ENCODE assay signal across 20 cellular contexts in the genomic region with DNA sequence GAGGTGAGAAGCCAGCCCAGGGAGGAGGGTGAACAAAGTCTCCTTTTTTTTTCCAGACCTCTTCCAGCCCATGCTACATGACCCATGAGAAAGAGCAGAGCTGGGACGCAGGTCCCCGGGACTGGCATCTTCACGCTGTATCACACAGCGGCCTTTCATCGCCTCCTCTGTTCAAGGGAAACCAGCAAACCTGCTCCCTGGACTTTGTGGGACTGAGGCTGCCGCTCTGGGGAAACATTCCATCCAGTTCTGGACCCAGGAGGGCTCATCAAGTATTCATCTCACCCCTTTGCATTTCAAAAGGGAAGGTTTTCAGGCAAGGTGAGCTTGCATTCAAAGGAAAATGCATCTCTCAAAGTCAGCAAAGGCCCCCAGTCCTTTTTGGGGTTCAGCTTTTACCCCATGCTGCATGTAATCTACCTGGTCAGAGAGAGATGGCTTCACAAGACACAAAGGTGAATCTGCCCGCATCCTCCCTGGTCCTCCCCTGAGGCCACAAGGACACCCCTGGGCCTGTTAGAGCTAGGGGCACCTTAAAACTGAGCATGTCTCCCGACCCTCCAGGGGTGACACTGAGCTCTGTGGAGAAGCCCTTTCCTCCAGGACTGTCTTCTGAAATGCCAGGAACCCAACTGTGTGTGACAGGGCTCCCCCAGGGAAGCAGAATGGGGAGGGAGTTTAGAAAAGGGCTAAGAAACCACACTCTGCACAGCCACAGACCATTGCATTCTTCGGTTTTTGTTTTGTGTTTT. TPM values are rescaled to one million over a fixed set of nuclear protein-coding genes. Genes with fewer than 3 reads are reported as not detected.
DNase-seq lines count a peak whose midpoint lies in the region; ATAC-seq and TF ChIP-seq lines count a peak whose summit lies in the region.
"Had no signal": no experiment of that assay in that cellular context is flagged by ENCODE, and none has a peak within 500 bp of the region (broad histone marks: within the 10 kb centered on the region; RNA-seq: fewer than 3 reads in every experiment).

No MANE protein-coding gene starts in this region.

- H4K20me1 ChIP-seq in PC-3 (ENCODE audit: low read length): no peaks in the 10 kb centered on the region

- H3K27ac Mint-ChIP-seq in natural killer cell treated with Interleukin-12 subunit alpha and Interleukin-12 subunit beta and Interleukin-15 and Interleukin-18, amount 100 ng/mL, for 72 hours: no peak overlapping the region
- H3K27ac Mint-ChIP-seq in natural killer cell (no peak overlapping the region), WTC11 (peak overlapping the region; percentile 78)
- no peak overlapping the region for H3K27ac Mint-ChIP-seq in stimulated activated memory B cell treated with anti-CD40 and anti-IgM and Interleukin-4, amounts not matched to agents 10 μg/mL and 1 μg/mL and 100 μg/mL, for 72 hours

- intact Hi-C loops in natural killer cell (cut with micrococcal nuclease): no loop called here
- intact Hi-C loops in PC-3 (cut with micrococcal nuclease): no loop called here

- H3K27me3 Mint-ChIP-seq in natural killer cell treated with Interleukin-12 subunit alpha and Interleukin-12 subunit beta and Interleukin-15 and Interleukin-18, amount 100 ng/mL, for 72 hours: peaks cover 8% of the 10 kb centered on the region in 2 donors
- H3K27me3 Mint-ChIP-seq in natural killer cell (ENCODE audit: low read depth in 2 of 2) (peaks cover 0 to 14% of the 10 kb centered on the region in 2 donors), WTC11 (ENCODE audit: low read depth) (peaks cover 14% of the 10 kb centered on the region)
- H3K27me3 Mint-ChIP-seq in stimulated activated memory B cell treated with anti-CD40 and anti-IgM and Interleukin-4, amounts not matched to agents 10 μg/mL and 1 μg/mL and 100 μg/mL, for 72 hours: no peaks in the 10 kb centered on the region

- no peaks in the 10 kb centered on the region for H3K79me2 ChIP-seq in PC-3 (ENCODE audit: low read length)

- H2AFZ ChIP-seq in PC-3 (ENCODE audit: low read length): no peak overlapping the region

- H3K9me3 Mint-ChIP-seq in natural killer cell treated with Interleukin-12 subunit alpha and Interleukin-12 subunit beta and Interleukin-15 and Interleukin-18, amount 100 ng/mL, for 72 hours: no peaks in the 10 kb centered on the region
- H3K9me3 Mint-ChIP-seq in natural killer cell (no peaks in the 10 kb centered on the region), WTC11 (peaks cover 22% of the 10 kb centered on the region)
- H3K9me3 Mint-ChIP-seq in stimulated activated memory B cell treated with anti-CD40 and anti-IgM and Interleukin-4, amounts not matched to agents 10 μg/mL and 1 μg/mL and 100 μg/mL, for 72 hours: no peaks in the 10 kb centered on the region

- TF ChIP-seq CTCF in natural killer cell (IDR thresholded peaks at IDR 0.05): no peak
- no peak for TF ChIP-seq CTCF in WTC11 (IDR thresholded peaks at IDR 0.05)
- no peak for TF ChIP-seq CTCF in PC-3 (conservative IDR thresholded peaks at IDR 0.05; ENCODE audit: low read depth, low read length)

- H3K4me1 Mint-ChIP-seq in natural killer cell treated with Interleukin-12 subunit alpha and Interleukin-12 subunit beta and Interleukin-15 and Interleukin-18, amount 100 ng/mL, for 72 hours (ENCODE audit: low read depth in 2 of 2): peaks cover 0 to 3% of the 10 kb centered on the region in 2 donors
- H3K4me1 Mint-ChIP-seq in natural killer cell (peaks cover 3 to 10% of the 10 kb centered on the region in 2 donors), WTC11 (peaks cover 54% of the 10 kb centered on the region)
- no peaks in the 10 kb centered on the region for H3K4me1 Mint-ChIP-seq in stimulated activated memory B cell treated with anti-CD40 and anti-IgM and Interleukin-4, amounts not matched to agents 10 μg/mL and 1 μg/mL and 100 μg/mL, for 72 hours
- H3K4me1 Mint-ChIP-seq: CD8-positive, alpha-beta memory T cell had no signal

- H3K4me3 ChIP-seq in iPS-20b (ENCODE audit: low read length) (0 out of 2 replicates have a peak overlapping the region, but pooled peaks have one; percentile 24), PC-3 (ENCODE audit: low read length) (no peak overlapping the region)
- H3K4me3 ChIP-seq: HAP-1 had no signal

- peak in 1 of 2 donors; percentile 12 for ATAC-seq in natural killer cell treated with Interleukin-12 subunit alpha and Interleukin-12 subunit beta and Interleukin-15 and Interleukin-18, amount 100 ng/mL, for 72 hours
- no peak for ATAC-seq in natural killer cell
- peak; percentile 77 for ATAC-seq in WTC11
- peak; percentile 25 for ATAC-seq in stimulated activated memory B cell treated with anti-CD40 and anti-IgM and Interleukin-4, amounts not matched to agents 10 μg/mL and 1 μg/mL and 100 μg/mL, for 72 hours
- ATAC-seq in PC-3: no peak
- ATAC-seq in HG03135 (IDR thresholded peaks at IDR 0.05; ENCODE audit: unreplicated experiment): no peak

- peak; percentile 48 for DNase-seq in natural killer cell treated with Interleukin-12 subunit alpha and Interleukin-12 subunit beta and Interleukin-15 and Interleukin-18, amount 100 ng/mL, for 72 hours (ENCODE audit: low spot score)
- DNase-seq in natural killer cell (no peak), WTC11 (ENCODE audit: low spot score) (no peak), LoVo (ENCODE audit: low spot score) (no peak), PC-3 (no peak)
- DNase-seq: C1 segment of cervical spinal cord; CD8-positive, alpha-beta memory T cell; KG1; MV-4-11; NCI-H1694 treated with DMSO at 0.1 percent for 48 hours; NCI-H510A; NCI-H748 treated with DMSO at 0.1 percent for 48 hours; NK-92 treated with Interleukin-12 subunit alpha and Interleukin-12 subunit beta, amount 100 ng/mL, for 24 hours; SHP77 treated with DMSO at 0.1 percent for 48 hours; SK-N-SH had no signal

- H3K4me2 ChIP-seq in PC-3 (ENCODE audit: low read length): no peak overlapping the region
- H3K4me2 ChIP-seq: SK-N-SH had no signal

- POLR2A ChIA-PET in WTC11 (lab: Charles Lee) (interaction anchor here (1.2 to 1.5 kb wide), 2 partner anchors 22 to 24 kb away, joined by 4 read pairs; a partner anchor contains a TSS), PC-3 (lab: Charles Lee; ENCODE audit: unreplicated experiment) (no interaction called here)

- no peaks in the 10 kb centered on the region for H3K36me3 ChIP-seq in iPS-20b (ENCODE audit: insufficient read depth, low read depth, low read length)
- H3K36me3 ChIP-seq in PC-3 (ENCODE audit: low read depth, low read length): no peaks in the 10 kb centered on the region
- H3K36me3 ChIP-seq: HAP-1 had no signal

- no peak overlapping the region for H3K4me3 Mint-ChIP-seq in natural killer cell treated with Interleukin-12 subunit alpha and Interleukin-12 subunit beta and Interleukin-15 and Interleukin-18, amount 100 ng/mL, for 72 hours
- H3K4me3 Mint-ChIP-seq in natural killer cell (no peak overlapping the region), WTC11 (peak overlapping the region; percentile 20; the same call in 1 of the 2 replicates)
- H3K4me3 Mint-ChIP-seq in stimulated activated memory B cell treated with anti-CD40 and anti-IgM and Interleukin-4, amounts not matched to agents 10 μg/mL and 1 μg/mL and 100 μg/mL, for 72 hours: no peak overlapping the region
- H3K4me3 Mint-ChIP-seq: CD8-positive, alpha-beta memory T cell had no signal

- BruUV-seq in PC-3 (replicated peaks; lab: Mats Ljungman, UMichigan): no TSS peak

- H3K9me2 ChIP-seq in PC-3 (replicated peaks; ENCODE audit: low read length): no peaks in the 10 kb centered on the region
- H3K9me2 ChIP-seq: SK-N-SH had no signal

- H3K4me1 ChIP-seq in iPS-20b (ENCODE audit: insufficient read depth, low read length) (peaks cover 11% of the 10 kb centered on the region; the same call in 1 of the 2 replicates), PC-3 (ENCODE audit: insufficient read depth, low read length) (no peaks in the 10 kb centered on the region)

- no peak overlapping the region for H3K9ac ChIP-seq in iPS-20b (ENCODE audit: low read depth, low read length)
- H3K9ac ChIP-seq in PC-3 (ENCODE audit: low read length): no peak overlapping the region
- H3K9ac ChIP-seq: SK-N-SH had no signal

- no peaks in the 10 kb centered on the region for H3F3A ChIP-seq in PC-3 (ENCODE audit: low read length, unreplicated experiment)

- peaks cover 4% of the 10 kb centered on the region for H3K36me3 Mint-ChIP-seq in natural killer cell treated with Interleukin-12 subunit alpha and Interleukin-12 subunit beta and Interleukin-15 and Interleukin-18, amount 100 ng/mL, for 72 hours
- H3K36me3 Mint-ChIP-seq in natural killer cell (no peaks in the 10 kb centered on the region), WTC11 (peaks cover 22% of the 10 kb centered on the region)
- no peaks in the 10 kb centered on the region for H3K36me3 Mint-ChIP-seq in stimulated activated memory B cell treated with anti-CD40 and anti-IgM and Interleukin-4, amounts not matched to agents 10 μg/mL and 1 μg/mL and 100 μg/mL, for 72 hours
- H3K36me3 Mint-ChIP-seq: CD8-positive, alpha-beta memory T cell had no signal

- peaks cover 11% of the 10 kb centered on the region for H3K27me3 ChIP-seq in iPS-20b (ENCODE audit: insufficient read depth, low read length)
- H3K27me3 ChIP-seq in PC-3 (ENCODE audit: low read length): peaks cover 35% of the 10 kb centered on the region; the same call in 1 of the 2 replicates

- peaks cover 26% of the 10 kb centered on the region for H3K9me3 ChIP-seq in iPS-20b (ENCODE audit: insufficient read depth, low read depth, low read length)
- no peaks in the 10 kb centered on the region for H3K9me3 ChIP-seq in PC-3 (ENCODE audit: low read length)
- H3K9me3 ChIP-seq: SK-N-SH had no signal

- no peak overlapping the region for H3K27ac ChIP-seq in iPS-20b (ENCODE audit: low read length)
- no peak overlapping the region for H3K27ac ChIP-seq in PC-3 (ENCODE audit: low read length)

- CTCF ChIA-PET in WTC11 (lab: Charles Lee): interaction anchor here (0.7 to 2.2 kb wide), 9 partner anchors 16 to 421 kb away, joined by 3 to 11 read pairs (median 4); no protein-coding TSS in a partner anchor
- CTCF ChIA-PET in PC-3 (lab: Charles Lee): no interaction called here

TF ChIP-seq in WTC11, 78 proteins besides CTCF, POLR2A, EP300 and RAD21:
- peak; percentile 82 for TF ChIP-seq ZNF423 (CRISPR knock-in tag; IDR thresholded peaks at IDR 0.05)
- TF ChIP-seq, protein P1, sequence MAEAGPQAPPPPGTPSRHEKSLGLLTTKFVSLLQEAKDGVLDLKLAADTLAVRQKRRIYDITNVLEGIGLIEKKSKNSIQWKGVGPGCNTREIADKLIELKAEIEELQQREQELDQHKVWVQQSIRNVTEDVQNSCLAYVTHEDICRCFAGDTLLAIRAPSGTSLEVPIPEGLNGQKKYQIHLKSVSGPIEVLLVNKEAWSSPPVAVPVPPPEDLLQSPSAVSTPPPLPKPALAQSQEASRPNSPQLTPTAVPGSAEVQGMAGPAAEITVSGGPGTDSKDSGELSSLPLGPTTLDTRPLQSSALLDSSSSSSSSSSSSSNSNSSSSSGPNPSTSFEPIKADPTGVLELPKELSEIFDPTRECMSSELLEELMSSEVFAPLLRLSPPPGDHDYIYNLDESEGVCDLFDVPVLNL (CRISPR knock-in tag; IDR thresholded peaks at IDR 0.05; ENCODE audit: borderline replicate concordance, low read depth): no peak

RNA-seq across cellular contexts. Expression of a gene that starts 21.2 kb away (rescaled TPM):
- not detected for total RNA-seq in natural killer cell treated with Interleukin-12 subunit alpha and Interleukin-12 subunit beta and Interleukin-15 and Interleukin-18, amount 100 ng/mL, for 72 hours
- total RNA-seq in natural killer cell (1 to 10 TPM; 1.0 to 6.6 (median 1.9) TPM), WTC11 (2021) (338 to 534 TPM (median 517 TPM) in 3 replicates), PC-3 (2014; rRNA removed) (not detected in 2 replicates)
- total RNA-seq: OCI-LY7 had no signal

Comparison
In these comparisons a context has a peak if more than half of its experiments do, and no peak if none do; other contexts are left out.
1. ATAC-seq: peak in WTC11 (single experiment) and stimulated activated memory B cell treated with anti-CD40 and anti-IgM and Interleukin-4, amounts not matched to agents 10 μg/mL and 1 μg/mL and 100 μg/mL, for 72 hours (single experiment); none in natural killer cell (0 of 3), PC-3 (single experiment) and HG03135 (single experiment).
2. RNA of a gene that starts 21.2 kb away (total RNA-seq): 338 to 534 TPM in WTC11; 1.0 to 6.6 TPM in natural killer cell, not detected in natural killer cell treated with Interleukin-12 subunit alpha and Interleukin-12 subunit beta and Interleukin-15 and Interleukin-18, amount 100 ng/mL, for 72 hours and not detected in PC-3; every median in the first group is over 10 times any median in the second.